ENCODE assay signal across 25 cellular contexts in genomic region chr4:57146444-57146843, GRCh38. TPM values are rescaled to one million over a fixed set of nuclear protein-coding genes. Genes with fewer than 3 reads are reported as not detected.
DNase-seq lines count a peak whose midpoint lies in the region; ATAC-seq, FAIRE-seq and TF ChIP-seq lines count a peak whose summit lies in the region.
"Had no signal": no experiment of that assay in that cellular context is flagged by ENCODE, and none has a peak within 500 bp of the region (broad histone marks: within the 10 kb centered on the region; RNA-seq: fewer than 3 reads in every experiment).

No MANE protein-coding gene starts in this region.

- H2AK5ac ChIP-seq in neuronal stem cell (ENCODE audit: low read depth, low read length): no peak overlapping the region

- H3K14ac ChIP-seq in neuronal stem cell (ENCODE audit: low read length): no peak overlapping the region

- H2AFZ ChIP-seq in astrocyte (ENCODE audit: low read depth, low read length): no peak overlapping the region
- H2AFZ ChIP-seq in neuronal stem cell (ENCODE audit: low read length): peak overlapping the region; percentile 5

- H2BK15ac ChIP-seq in neuronal stem cell (ENCODE audit: low read length): no peak overlapping the region

- H3K9me3 Mint-ChIP-seq in natural killer cell (no peaks in the 10 kb centered on the region), astrocyte (ENCODE audit: unreplicated experiment) (peaks cover 4% of the 10 kb centered on the region)
- no peaks in the 10 kb centered on the region for H3K9me3 Mint-ChIP-seq in natural killer cell treated with Interleukin-12 subunit alpha and Interleukin-12 subunit beta and Interleukin-15 and Interleukin-18, amount 100 ng/mL, for 72 hours
- H3K9me3 Mint-ChIP-seq: CD4-positive, alpha-beta T cell; CD8-positive, alpha-beta memory T cell had no signal

- H2BK5ac ChIP-seq in neuronal stem cell (ENCODE audit: low read length): no peak overlapping the region

- ATAC-seq in natural killer cell (no peak), HG03095 (IDR thresholded peaks at IDR 0.05; ENCODE audit: unreplicated experiment) (no peak), HG02623 (IDR thresholded peaks at IDR 0.05; ENCODE audit: unreplicated experiment) (no peak)
- no peak for ATAC-seq in natural killer cell treated with Interleukin-12 subunit alpha and Interleukin-12 subunit beta and Interleukin-15 and Interleukin-18, amount 100 ng/mL, for 72 hours
- ATAC-seq: GM12878 had no signal

- H3K4me2 ChIP-seq in astrocyte (ENCODE audit: low read length) (no peak overlapping the region), neuronal stem cell (ENCODE audit: insufficient read depth, low read length, poor library complexity, severe bottlenecking) (no peak overlapping the region)
- H3K4me2 ChIP-seq: BLaER1 had no signal

- no peak overlapping the region for H3K4me3 ChIP-seq in astrocyte (ENCODE audit: insufficient read depth, low read depth, low read length)
- no peak overlapping the region for H3K4me3 ChIP-seq in neuronal stem cell (ENCODE audit: low read length in 2 of 2)
- H3K4me3 ChIP-seq: BLaER1, GM12878, HAP-1 had no signal

- H3K4me3 Mint-ChIP-seq in natural killer cell (peak overlapping the region; percentile 4), astrocyte (ENCODE audit: unreplicated experiment) (no peak overlapping the region)
- no peak overlapping the region for H3K4me3 Mint-ChIP-seq in natural killer cell treated with Interleukin-12 subunit alpha and Interleukin-12 subunit beta and Interleukin-15 and Interleukin-18, amount 100 ng/mL, for 72 hours
- H3K4me3 Mint-ChIP-seq: B cell; CD4-positive, alpha-beta T cell; CD8-positive, alpha-beta memory T cell had no signal

- WGBS in neuronal stem cell (ENCODE audit: extremely low coverage in 2 of 2, insufficient read length in 2 of 2, insufficient replicate concordance in 1 of 2), 2 donors: no CpG with 5 or more reads among the region's 4 CpGs

- no peaks in the 10 kb centered on the region for H3K79me1 ChIP-seq in neuronal stem cell (ENCODE audit: low read depth, low read length)

- H3K23ac ChIP-seq in neuronal stem cell (ENCODE audit: low read depth, low read length, poor library complexity): no peak overlapping the region

- no peaks in the 10 kb centered on the region for H3K36me3 Mint-ChIP-seq in natural killer cell
- H3K36me3 Mint-ChIP-seq in natural killer cell treated with Interleukin-12 subunit alpha and Interleukin-12 subunit beta and Interleukin-15 and Interleukin-18, amount 100 ng/mL, for 72 hours: no peaks in the 10 kb centered on the region
- no peaks in the 10 kb centered on the region for H3K36me3 Mint-ChIP-seq in astrocyte (ENCODE audit: low read depth, unreplicated experiment)
- H3K36me3 Mint-ChIP-seq: CD8-positive, alpha-beta memory T cell had no signal

- no peaks in the 10 kb centered on the region for H4K20me1 ChIP-seq in astrocyte (ENCODE audit: insufficient read depth, low read length)
- H4K20me1 ChIP-seq: BLaER1 had no signal

- H2BK120ac ChIP-seq in neuronal stem cell (ENCODE audit: low read depth, low read length): no peak overlapping the region

- no peak overlapping the region for H4K91ac ChIP-seq in neuronal stem cell (ENCODE audit: low read depth, low read length, poor library complexity)

- TF ChIP-seq CTCF in natural killer cell (IDR thresholded peaks at IDR 0.05) (no peak), astrocyte (IDR thresholded peaks at IDR 0.05; ENCODE audit: insufficient read depth, low read depth, low read length) (no peak)

- H3K27ac Mint-ChIP-seq in natural killer cell (peak overlapping the region; percentile 1 to 59), astrocyte (ENCODE audit: unreplicated experiment) (no peak overlapping the region)
- H3K27ac Mint-ChIP-seq in natural killer cell treated with Interleukin-12 subunit alpha and Interleukin-12 subunit beta and Interleukin-15 and Interleukin-18, amount 100 ng/mL, for 72 hours: no peak overlapping the region
- H3K27ac Mint-ChIP-seq: B cell; CD4-positive, alpha-beta T cell; CD8-positive, alpha-beta memory T cell had no signal

- H3K4ac ChIP-seq in neuronal stem cell (ENCODE audit: low read length): no peak overlapping the region

- no peak overlapping the region for H3K18ac ChIP-seq in neuronal stem cell (ENCODE audit: low read length)

- peaks cover 18 to 21% of the 10 kb centered on the region in 2 donors for H3K4me1 Mint-ChIP-seq in natural killer cell
- peaks cover 13 to 24% of the 10 kb centered on the region in 2 donors for H3K4me1 Mint-ChIP-seq in natural killer cell treated with Interleukin-12 subunit alpha and Interleukin-12 subunit beta and Interleukin-15 and Interleukin-18, amount 100 ng/mL, for 72 hours (ENCODE audit: low read depth in 2 of 2)
- H3K4me1 Mint-ChIP-seq in astrocyte (ENCODE audit: low read depth, unreplicated experiment): peaks cover 30% of the 10 kb centered on the region
- H3K4me1 Mint-ChIP-seq: B cell; CD8-positive, alpha-beta memory T cell had no signal

- no peaks in the 10 kb centered on the region for H3K27me3 Mint-ChIP-seq in natural killer cell (ENCODE audit: low read depth in 2 of 2)
- H3K27me3 Mint-ChIP-seq in natural killer cell treated with Interleukin-12 subunit alpha and Interleukin-12 subunit beta and Interleukin-15 and Interleukin-18, amount 100 ng/mL, for 72 hours: no peaks in the 10 kb centered on the region
- no peaks in the 10 kb centered on the region for H3K27me3 Mint-ChIP-seq in astrocyte (ENCODE audit: low read depth, unreplicated experiment)
- H3K27me3 Mint-ChIP-seq: B cell had no signal

- FAIRE-seq in astrocyte (lab: Jason Lieb, UNC): peak; percentile 5
- FAIRE-seq: A204.1, D721Med, GM12878, GM18507, H54 had no signal

- no peak overlapping the region for H2BK12ac ChIP-seq in neuronal stem cell (ENCODE audit: low read length)

- no peaks in the 10 kb centered on the region for H3K79me2 ChIP-seq in astrocyte (ENCODE audit: insufficient read depth, low read length)

- no peak for DNase-seq in natural killer cell
- DNase-seq in natural killer cell treated with Interleukin-12 subunit alpha and Interleukin-12 subunit beta and Interleukin-15 and Interleukin-18, amount 100 ng/mL, for 72 hours (ENCODE audit: low spot score): no peak
- no peak for DNase-seq in astrocyte (ENCODE audit: low read depth)
- no peak for DNase-seq in neuronal stem cell (ENCODE audit: low spot score)
- DNase-seq in putamen (ENCODE audit: low spot score): peak; percentile 57
- DNase-seq in NCI-H69 (lab: John Stamatoyannopoulos, UW): no peak
- DNase-seq: CD4-positive, alpha-beta T cell; CD8-positive, alpha-beta memory T cell; DMS 273 treated with DMSO at 0.1 percent for 48 hours; DMS79; EL; GDM1; GOT3 had no signal

- H3K27me3 ChIP-seq in astrocyte (ENCODE audit: insufficient read depth, low read length) (no peaks in the 10 kb centered on the region), neuronal stem cell (ENCODE audit: control insufficient read depth in 3 of 3, insufficient read depth in 3 of 3, low read depth in 1 of 3, low read length in 3 of 3) (no peaks in the 10 kb centered on the region)
- H3K27me3 ChIP-seq: BLaER1 had no signal

- H3K4me1 ChIP-seq in astrocyte (ENCODE audit: insufficient read depth, low read length) (peaks cover 30% of the 10 kb centered on the region), neuronal stem cell (ENCODE audit: control insufficient read depth in 2 of 2, insufficient read depth in 1 of 2, low read depth in 1 of 2, low read length in 2 of 2) (no peaks in the 10 kb centered on the region)
- H3K4me1 ChIP-seq: BLaER1, HAP-1 had no signal

- H3K9ac ChIP-seq in astrocyte (ENCODE audit: low read length): no peak overlapping the region
- H3K9ac ChIP-seq in neuronal stem cell (ENCODE audit: low read depth, low read length, poor library complexity): no peak overlapping the region
- H3K9ac ChIP-seq: BLaER1 had no signal

- H3K27ac ChIP-seq in astrocyte (ENCODE audit: low read depth, low read length): no peak overlapping the region
- no peak overlapping the region for H3K27ac ChIP-seq in neuronal stem cell (replicated peaks; ENCODE audit: low read length)
- H3K27ac ChIP-seq: 22Rv1, BLaER1, C4-2B had no signal

- intact Hi-C loops in natural killer cell (cut with micrococcal nuclease): no loop called here

- H3K36me3 ChIP-seq in astrocyte (ENCODE audit: insufficient read depth, low read length) (no peaks in the 10 kb centered on the region), neuronal stem cell (replicated peaks in 1 of 2; ENCODE audit: control insufficient read depth in 2 of 2, insufficient read depth in 2 of 2, low read length in 2 of 2) (no peaks in the 10 kb centered on the region)
- H3K36me3 ChIP-seq: BLaER1, HAP-1 had no signal

- H3K9me3 ChIP-seq in astrocyte (ENCODE audit: insufficient read depth, low read depth, low read length) (no peaks in the 10 kb centered on the region), neuronal stem cell (replicated peaks in 1 of 2; ENCODE audit: control insufficient read depth in 2 of 2, insufficient read depth in 1 of 2, low read depth in 1 of 2, low read length in 2 of 2) (no peaks in the 10 kb centered on the region)
- H3K9me3 ChIP-seq: HAP-1 had no signal

- no peak overlapping the region for H4K8ac ChIP-seq in neuronal stem cell (ENCODE audit: low read depth, low read length)

RNA-seq across cellular contexts. Expression of gene IGFBP7, which starts 36.3 kb away (rescaled TPM):
- 100 to 1,000 TPM in 2 of 3 donors, 10 to 100 TPM in 1; 88.8 to 107 (median 101) TPM for total RNA-seq in natural killer cell
- 10 to 100 TPM; 11.7 to 82.1 TPM for total RNA-seq in natural killer cell treated with Interleukin-12 subunit alpha and Interleukin-12 subunit beta and Interleukin-15 and Interleukin-18, amount 100 ng/mL, for 72 hours
- 930 and 1,304 TPM in 2 replicates for total RNA-seq in astrocyte
- 3.3 TPM for polyA plus RNA-seq in neuronal stem cell (2013, experiment 1 of 2)
- polyA plus RNA-seq in neuronal stem cell (2013, experiment 2 of 2): 3.1 TPM
- total RNA-seq: B cell; CD8-positive, alpha-beta memory T cell had no signal
- polyA plus RNA-seq: CD8-positive, alpha-beta memory T cell had no signal

Comparison
In these comparisons a context has a peak if more than half of its experiments do, and no peak if none do; other contexts are left out.
1. H3K27ac Mint-ChIP-seq: peak in natural killer cell (2 of 2); none in natural killer cell treated with Interleukin-12 subunit alpha and Interleukin-12 subunit beta and Interleukin-15 and Interleukin-18, amount 100 ng/mL, for 72 hours (0 of 2) and astrocyte (single experiment).